In the genomic region with DNA sequence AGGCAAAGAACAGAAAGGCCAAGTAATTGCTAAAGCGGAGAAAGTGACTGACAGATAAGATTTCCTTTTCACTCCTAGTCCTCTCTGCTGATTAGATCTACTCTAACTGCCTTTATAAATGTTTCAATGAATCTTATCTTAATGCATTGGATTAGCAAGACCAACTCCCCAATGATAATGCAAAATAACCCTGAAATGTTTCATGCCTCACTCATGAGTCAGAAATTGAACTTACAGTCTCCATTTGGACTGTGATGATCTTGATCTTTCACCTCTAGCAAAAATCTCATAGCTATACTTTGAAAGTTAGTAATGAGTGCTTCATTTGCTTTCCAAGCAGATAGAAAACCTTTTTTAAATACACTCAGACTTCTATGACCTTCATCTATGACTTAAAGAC, we compare ENCODE assay signal across 14 cellular contexts. TPM values are rescaled to one million over a fixed set of nuclear protein-coding genes. Genes with fewer than 3 reads are reported as not detected.
DNase-seq lines count a peak whose midpoint lies in the region; ATAC-seq and TF ChIP-seq lines count a peak whose summit lies in the region.
"Had no signal": no experiment of that assay in that cellular context is flagged by ENCODE, and none has a peak within 500 bp of the region (broad histone marks: within the 10 kb centered on the region; RNA-seq: fewer than 3 reads in every experiment).

No MANE protein-coding gene starts in this region.

- no peak overlapping the region for H3K4me3 Mint-ChIP-seq in activated CD4-positive, alpha-beta memory T cell treated with anti-CD3 and anti-CD28 coated beads, Interleukin-2, amount 10 ng/mL, durations not matched to agents 7 days and 5 days
- H3K4me3 Mint-ChIP-seq: activated naive CD4-positive, alpha-beta T cell treated with anti-CD3 and anti-CD28 coated beads, Interleukin-2, amount 50 U/mL, for 24 hours had no signal

- TF ChIP-seq CTCF in choroid plexus epithelial cell (conservative IDR thresholded peaks at IDR 0.05; ENCODE audit: low read depth, low read length) (no peak), omental fat pad (IDR thresholded peaks at IDR 0.05) (no peak)

- ATAC-seq in omental fat pad (ENCODE audit: low FRiP score) (peak; percentile 68), GM21576 (IDR thresholded peaks at IDR 0.05; ENCODE audit: unreplicated experiment) (no peak)

- POLR2A ChIA-PET in activated CD4-positive, alpha-beta memory T cell treated with anti-CD3 and anti-CD28 coated beads, Interleukin-2, amount 10 ng/mL, durations not matched to agents 7 days and 5 days (lab: Charles Lee), result no interaction called here

- peaks cover 6% of the 10 kb centered on the region for H3K36me3 Mint-ChIP-seq in activated CD4-positive, alpha-beta memory T cell treated with anti-CD3 and anti-CD28 coated beads, Interleukin-2, amount 10 ng/mL, durations not matched to agents 7 days and 5 days (ENCODE audit: low read depth)

- H3K27me3 Mint-ChIP-seq in activated CD4-positive, alpha-beta memory T cell treated with anti-CD3 and anti-CD28 coated beads, Interleukin-2, amount 10 ng/mL, durations not matched to agents 7 days and 5 days, result no peaks in the 10 kb centered on the region
- H3K27me3 Mint-ChIP-seq: activated naive CD4-positive, alpha-beta T cell treated with anti-CD3 and anti-CD28 coated beads, Interleukin-2, amount 50 U/mL, for 24 hours; progenitor cell of endocrine pancreas had no signal

- no peaks in the 10 kb centered on the region for H3K9me3 Mint-ChIP-seq in activated CD4-positive, alpha-beta memory T cell treated with anti-CD3 and anti-CD28 coated beads, Interleukin-2, amount 10 ng/mL, durations not matched to agents 7 days and 5 days
- H3K9me3 Mint-ChIP-seq: activated naive CD4-positive, alpha-beta T cell treated with anti-CD3 and anti-CD28 coated beads, Interleukin-2, amount 50 U/mL, for 24 hours had no signal

- peak; percentile 14 for DNase-seq in GM03348 (ENCODE audit: low spot score)
- DNase-seq in M059J (ENCODE audit: low read depth), result peak; percentile 42
- DNase-seq in choroid plexus epithelial cell (ENCODE audit: low read depth), result peak; percentile 56
- DNase-seq in omental fat pad (ENCODE audit: low spot score), result no peak
- no peak for DNase-seq in activated CD4-positive, alpha-beta memory T cell treated with anti-CD3 and anti-CD28 coated beads, Interleukin-2, amount 10 ng/mL, durations not matched to agents 7 days and 5 days
- no peak for DNase-seq in DMS79 treated with DMSO at 0.1 percent for 48 hours (lab: John Stamatoyannopoulos, UW)
- DNase-seq: NCI-H1092, NCI-H2171 had no signal

- H3K4me1 Mint-ChIP-seq in activated CD4-positive, alpha-beta memory T cell treated with anti-CD3 and anti-CD28 coated beads, Interleukin-2, amount 10 ng/mL, durations not matched to agents 7 days and 5 days, result peaks cover 8% of the 10 kb centered on the region

- CTCF ChIA-PET in activated CD4-positive, alpha-beta memory T cell treated with anti-CD3 and anti-CD28 coated beads, Interleukin-2, amount 10 ng/mL, durations not matched to agents 7 days and 5 days (lab: Charles Lee), result interaction anchor here (1.0 kb wide), 1 partner anchor 104 kb away, joined by 3 read pairs; no protein-coding TSS in a partner anchor

- no peak overlapping the region for H3K4me3 ChIP-seq in choroid plexus epithelial cell (ENCODE audit: low read depth, low read length)
- H3K4me3 ChIP-seq: hepatocyte, SJSA1, thoracic aorta had no signal

- no peak overlapping the region for H3K27ac Mint-ChIP-seq in activated CD4-positive, alpha-beta memory T cell treated with anti-CD3 and anti-CD28 coated beads, Interleukin-2, amount 10 ng/mL, durations not matched to agents 7 days and 5 days
- H3K27ac Mint-ChIP-seq: activated naive CD4-positive, alpha-beta T cell treated with anti-CD3 and anti-CD28 coated beads, Interleukin-2, amount 50 U/mL, for 24 hours had no signal

RNA-seq across cellular contexts. Expression of a gene that starts 26.5 kb away (rescaled TPM):
- 8.7 and 10.3 TPM in 2 replicates for total RNA-seq in M059J (2014; rRNA removed; shearing (Covaris generic))
- total RNA-seq in omental fat pad, result 10 to 100 TPM in 3 of 4 donors, 1 to 10 TPM in 1; 5.9 to 17.2 (median 12.9) TPM
- total RNA-seq in activated CD4-positive, alpha-beta memory T cell treated with anti-CD3 and anti-CD28 coated beads, Interleukin-2, amount 10 ng/mL, durations not matched to agents 7 days and 5 days, result 10 to 100 TPM; 14.8 to 18.9 TPM

Comparison
In these comparisons a context has a peak if more than half of its experiments do, and no peak if none do; other contexts are left out.
1. DNase-seq: peak in GM03348 (single experiment), M059J (single experiment) and choroid plexus epithelial cell (single experiment); none in omental fat pad (single experiment), activated CD4-positive, alpha-beta memory T cell treated with anti-CD3 and anti-CD28 coated beads, Interleukin-2, amount 10 ng/mL, durations not matched to agents 7 days and 5 days (single experiment) and DMS79 treated with DMSO at 0.1 percent for 48 hours (single experiment).